8 cellular contexts compared by ENCODE assay signal in genomic region chr1:2392686-2393085, GRCh38. TPM values are rescaled to one million over a fixed set of nuclear protein-coding genes. Genes with fewer than 3 reads are reported as not detected.
DNase-seq lines count a peak whose midpoint lies in the region; ATAC-seq, FAIRE-seq and TF ChIP-seq lines count a peak whose summit lies in the region.

No MANE protein-coding gene starts in this region.

- POLR2A ChIA-PET in BJ (lab: Charles Lee) = no interaction called here

- H3K27ac Mint-ChIP-seq in nephron progenitor cell = peak overlapping the region; percentile 60

- H3K4me3 Mint-ChIP-seq in nephron progenitor cell = peak overlapping the region; percentile 91

- H3K27me3 ChIP-seq in BJ (ENCODE audit: control insufficient read depth, insufficient read depth, low read length) (no peaks in the 10 kb centered on the region), Loucy (ENCODE audit: insufficient read depth, low read length, poor library complexity, severe bottlenecking) (no peaks in the 10 kb centered on the region)

- no peaks in the 10 kb centered on the region for H3K9me3 ChIP-seq in Loucy (ENCODE audit: insufficient read depth, low read depth, low read length)

- TF ChIP-seq CTCF in BJ (IDR thresholded peaks at IDR 0.05; ENCODE audit: insufficient read depth, low read depth, low read length) (no peak), Loucy (conservative IDR thresholded peaks at IDR 0.05; ENCODE audit: low read length) (no peak), nephron progenitor cell (IDR thresholded peaks at IDR 0.05) (no peak)

- CTCF ChIA-PET in BJ (lab: Yijun Ruan, JAX) = interaction anchor here (2.1 to 3.3 kb wide), 2 partner anchors 11 to 197 kb away, joined by 20 to 28 read pairs; partner anchors contain the start of gene FAAP20

- H3F3A ChIP-seq in Loucy (ENCODE audit: low read depth) = no peaks in the 10 kb centered on the region

- H2AFZ ChIP-seq in Loucy (ENCODE audit: low read length) = no peak overlapping the region

- H4K20me1 ChIP-seq in Loucy (ENCODE audit: insufficient read depth, low read length, poor library complexity, severe bottlenecking) = peaks cover 24% of the 10 kb centered on the region

- H3K9me2 ChIP-seq in Loucy (replicated peaks; ENCODE audit: low read depth, low read length) = no peaks in the 10 kb centered on the region

- peaks cover 30% of the 10 kb centered on the region for H3K36me3 Mint-ChIP-seq in nephron progenitor cell (ENCODE audit: low read depth)

- no peaks in the 10 kb centered on the region for H3K9me3 Mint-ChIP-seq in nephron progenitor cell

- ATAC-seq in GM18517 (IDR thresholded peaks at IDR 0.05; ENCODE audit: unreplicated experiment) (no peak), HG02970 (IDR thresholded peaks at IDR 0.05; ENCODE audit: low FRiP score, unreplicated experiment) (no peak)

- FAIRE-seq in urothelium cell line (lab: Jason Lieb, UNC) = no peak

- peaks cover 25% of the 10 kb centered on the region for H3K4me1 ChIP-seq in Loucy (ENCODE audit: insufficient read depth, low read length, poor library complexity, severe bottlenecking)

- H3K4me1 Mint-ChIP-seq in nephron progenitor cell = peaks cover 33% of the 10 kb centered on the region

- peak overlapping the region; percentile 90 for H3K4me2 ChIP-seq in Loucy (ENCODE audit: low read depth, low read length, poor library complexity, severe bottlenecking)

- DNase-seq in BJ (ENCODE audit: low read depth) (no peak), dermis blood vessel endothelial cell (peak; percentile 22), nephron progenitor cell (no peak), mucosa of gallbladder (ENCODE audit: low spot score) (no peak), urothelium cell line (ENCODE audit: low spot score) (no peak)

- H3K79me2 ChIP-seq in Loucy (ENCODE audit: insufficient read depth, low read length) = peaks cover 56% of the 10 kb centered on the region

- H3K4me3 ChIP-seq in BJ (ENCODE audit: low read depth, low read length) (peak overlapping the region; percentile 72), Loucy (ENCODE audit: low read length, poor library complexity, severe bottlenecking) (peak overlapping the region; percentile 88)

- H3K36me3 ChIP-seq in BJ (ENCODE audit: control insufficient read depth, insufficient read depth, low read length) (peaks cover 20% of the 10 kb centered on the region), Loucy (ENCODE audit: insufficient read depth, low read length) (peaks cover 14% of the 10 kb centered on the region; the same call in 1 of the 2 replicates)

- H3K9ac ChIP-seq in Loucy (ENCODE audit: low read depth, low read length, poor library complexity, severe bottlenecking) = peak overlapping the region; percentile 88

- peaks cover 8% of the 10 kb centered on the region for H3K27me3 Mint-ChIP-seq in nephron progenitor cell (ENCODE audit: low read depth, poor library complexity)

RNA-seq across cellular contexts. Expression of gene RER1, which starts 1.0 kb away (rescaled TPM):
- 255 and 354 TPM in 2 replicates for polyA plus RNA-seq in BJ (2011; rRNA removed)
- 140 and 222 TPM in 2 replicates for polyA minus RNA-seq in BJ (2011; rRNA and poly(A)+ RNA removed)
- total RNA-seq in dermis blood vessel endothelial cell = 62.6 and 64.8 TPM in 2 replicates
- 172 TPM for total RNA-seq in mucosa of gallbladder

RNA-seq across cellular contexts. Expression of gene MORN1, which starts 1.3 kb away (rescaled TPM):
- polyA plus RNA-seq in BJ (2011; rRNA removed) = 3.7 and 4.3 TPM in 2 replicates
- 5.5 and 10.5 TPM in 2 replicates for polyA minus RNA-seq in BJ (2011; rRNA and poly(A)+ RNA removed)
- 7.4 and 7.7 TPM in 2 replicates for total RNA-seq in dermis blood vessel endothelial cell
- 24.4 TPM for total RNA-seq in mucosa of gallbladder

RNA-seq across cellular contexts. Expression of gene PEX10, which starts 19.7 kb away (rescaled TPM):
- polyA plus RNA-seq in BJ (2011; rRNA removed) = 17.4 and 23.6 TPM in 2 replicates
- 6.4 and 10.0 TPM in 2 replicates for polyA minus RNA-seq in BJ (2011; rRNA and poly(A)+ RNA removed)
- total RNA-seq in dermis blood vessel endothelial cell = 33.4 and 44.9 TPM in 2 replicates
- 17.9 TPM for total RNA-seq in mucosa of gallbladder
